Comparison of ENCODE assay signal across 21 cellular contexts in genomic region chr10:64731016-64731415, GRCh38.
"Had no signal": no experiment of that assay in that cellular context is flagged by ENCODE, and none has a peak within 500 bp of the region (broad histone marks: within the 10 kb centered on the region; RNA-seq: fewer than 3 reads in every experiment).

No MANE protein-coding gene starts in this region.

- H3K4me1 Mint-ChIP-seq: activated naive CD4-positive, alpha-beta T cell treated with anti-CD3 and anti-CD28 coated beads, Interleukin-2, amount 50 U/mL, for 24 hours; memory B cell; naive B cell; stimulated activated memory B cell treated with anti-CD40 and anti-IgM and Interleukin-4, amounts not matched to agents 10 μg/mL and 1 μg/mL and 100 μg/mL, for 72 hours had no signal

- H3K36me3 ChIP-seq: ascending aorta, brain microvascular endothelial cell, esophagus muscularis mucosa, sigmoid colon, transverse colon had no signal

- H3K27me3 ChIP-seq: ascending aorta, brain microvascular endothelial cell, esophagus muscularis mucosa, sigmoid colon, transverse colon had no signal

- H3K4me3 ChIP-seq: ascending aorta, esophagus muscularis mucosa, sigmoid colon, smooth muscle cell, transverse colon had no signal

- H3K9me3 ChIP-seq: ascending aorta, esophagus muscularis mucosa, sigmoid colon, transverse colon had no signal

- H3K27ac ChIP-seq: ascending aorta, brain microvascular endothelial cell, esophagus muscularis mucosa, parathyroid adenoma, sigmoid colon had no signal

- H3K79me2 ChIP-seq: parathyroid adenoma had no signal

- DNase-seq: activated CD4-positive, alpha-beta T cell treated with anti-CD3 and anti-CD28 coated beads for 1 hour; activated CD4-positive, alpha-beta T cell treated with anti-CD3 and anti-CD28 coated beads, Interleukin-2, amount 50 U/mL, for 1 hour; activated CD8-positive, alpha-beta T cell treated with anti-CD3 and anti-CD28 coated beads, Interleukin-2, amount 10 ng/mL, durations not matched to agents 7 days and 5 days; activated gamma-delta T cell treated with Interleukin-2 at 50 U/mL for 16 hours; brain microvascular endothelial cell; central memory CD4-positive, alpha-beta T cell; effector memory CD4-positive, alpha-beta T cell; left cardiac atrium; naive B cell; sigmoid colon; stimulated activated CD4-positive, alpha-beta T cell treated with anti-CD3 and anti-CD28 coated beads, Interleukin-15, amount 100 ng/mL, for 24 hours had no signal

- H3K4me1 ChIP-seq: ascending aorta, esophagus muscularis mucosa, parathyroid adenoma, sigmoid colon had no signal

- H3K4me2 ChIP-seq: smooth muscle cell had no signal

- H3K9ac ChIP-seq: parathyroid adenoma had no signal

- H3K27me3 Mint-ChIP-seq: activated naive CD4-positive, alpha-beta T cell treated with anti-CD3 and anti-CD28 coated beads, Interleukin-2, amount 50 U/mL, for 24 hours; memory B cell; naive B cell; stimulated activated memory B cell treated with anti-CD40 and anti-IgM and Interleukin-4, amounts not matched to agents 10 μg/mL and 1 μg/mL and 100 μg/mL, for 72 hours had no signal

- H3K36me3 Mint-ChIP-seq: memory B cell; naive B cell; stimulated activated memory B cell treated with anti-CD40 and anti-IgM and Interleukin-4, amounts not matched to agents 10 μg/mL and 1 μg/mL and 100 μg/mL, for 72 hours had no signal

- H3K4me3 Mint-ChIP-seq: activated CD8-positive, alpha-beta T cell treated with anti-CD3 and anti-CD28 coated beads, Interleukin-2, amount 10 ng/mL, durations not matched to agents 7 days and 5 days; activated naive CD4-positive, alpha-beta T cell treated with anti-CD3 and anti-CD28 coated beads, Interleukin-2, amount 50 U/mL, for 24 hours; activated T-helper 1 cell treated with anti-CD3 and anti-CD28 coated beads, Interleukin-12 subunit alpha, Interleukin-12 subunit beta, Interleukin-2, Interleukin-4 antibody, amounts not matched to agents 30 ng/mL and 10 ng/mL and 1 ng/mL, durations not matched to agents 14 hours and 24 hours and 36 hours; memory B cell; naive B cell; stimulated activated memory B cell treated with anti-CD40 and anti-IgM and Interleukin-4, amounts not matched to agents 10 μg/mL and 1 μg/mL and 100 μg/mL, for 72 hours; T-helper 2 cell treated with Interferon-gamma antibody and Interleukin-4, amounts not matched to agents 5 μg/mL and 100 μg/mL, for 36 hours had no signal

- ATAC-seq: activated CD8-positive, alpha-beta T cell treated with anti-CD3 and anti-CD28 coated beads, Interleukin-2, amount 10 ng/mL, durations not matched to agents 7 days and 5 days; left cardiac atrium; stimulated activated memory B cell treated with anti-CD40 and anti-IgM and Interleukin-4, amounts not matched to agents 10 μg/mL and 1 μg/mL and 100 μg/mL, for 72 hours had no signal

- H3K27ac Mint-ChIP-seq: activated CD8-positive, alpha-beta T cell treated with anti-CD3 and anti-CD28 coated beads, Interleukin-2, amount 10 ng/mL, durations not matched to agents 7 days and 5 days; activated naive CD4-positive, alpha-beta T cell treated with anti-CD3 and anti-CD28 coated beads, Interleukin-2, amount 50 U/mL, for 24 hours; activated T-helper 1 cell treated with anti-CD3 and anti-CD28 coated beads, Interleukin-12 subunit alpha, Interleukin-12 subunit beta, Interleukin-2, Interleukin-4 antibody, amounts not matched to agents 30 ng/mL and 10 ng/mL and 1 ng/mL, durations not matched to agents 14 hours and 24 hours and 36 hours; memory B cell; stimulated activated memory B cell treated with anti-CD40 and anti-IgM and Interleukin-4, amounts not matched to agents 10 μg/mL and 1 μg/mL and 100 μg/mL, for 72 hours; T-helper 2 cell treated with Interferon-gamma antibody and Interleukin-4, amounts not matched to agents 5 μg/mL and 100 μg/mL, for 36 hours had no signal
